20 cellular contexts compared by ENCODE assay signal in genomic region chr16:10906914-10907756, GRCh38. TPM values are rescaled to one million over a fixed set of nuclear protein-coding genes. Genes with fewer than 3 reads are reported as not detected.
DNase-seq lines count a peak whose midpoint lies in the region; ATAC-seq and TF ChIP-seq lines count a peak whose summit lies in the region.
"Had no signal": no experiment of that assay in that cellular context is flagged by ENCODE, and none has a peak within 500 bp of the region (broad histone marks: within the 10 kb centered on the region; RNA-seq: fewer than 3 reads in every experiment).

No MANE protein-coding gene starts in this region.

- no peaks in the 10 kb centered on the region for H3K79me2 ChIP-seq in SK-N-SH (ENCODE audit: insufficient read depth)

- TF ChIP-seq CTCF in SK-N-SH (IDR thresholded peaks at IDR 0.05) = no peak
- no peak for TF ChIP-seq CTCF in left lung (IDR thresholded peaks at IDR 0.05)
- no peak for TF ChIP-seq CTCF in upper lobe of left lung (IDR thresholded peaks at IDR 0.05)

- CTCF ChIA-PET in SK-N-SH (lab: Yijun Ruan, JAX) = interaction anchor here (1.0 to 1.4 kb wide), 4 partner anchors 12 to 650 kb away, joined by 3 to 7 read pairs (median 3); no protein-coding TSS in a partner anchor

- no peaks in the 10 kb centered on the region for H4K20me1 ChIP-seq in SK-N-SH (ENCODE audit: insufficient read depth)

- H3K9me3 ChIP-seq in SK-N-SH (no peaks in the 10 kb centered on the region), left lung (no peaks in the 10 kb centered on the region), upper lobe of left lung (no peaks in the 10 kb centered on the region)

- TF ChIP-seq POLR2A in upper lobe of left lung (IDR thresholded peaks at IDR 0.05) = no peak

- POLR2A ChIA-PET in SK-N-SH (lab: Yijun Ruan, JAX) = no interaction called here

- no peaks in the 10 kb centered on the region for H3K9me2 ChIP-seq in SK-N-SH

- intact Hi-C loops in left lung (cut with DNase I) = no loop called here

- no peak for ATAC-seq in SK-N-SH treated with all-trans-retinoic acid at 6 μM for 48 hours
- ATAC-seq in left lung = peak; percentile 67
- ATAC-seq in upper lobe of left lung (ENCODE audit: low FRiP score in 2 of 2) = peak; percentile 43 to 54
- no peak for ATAC-seq in HG03460 (IDR thresholded peaks at IDR 0.05; ENCODE audit: unreplicated experiment)
- ATAC-seq: activated CD8-positive, alpha-beta T cell treated with anti-CD3 and anti-CD28 coated beads for 36 hours; activated naive CD4-positive, alpha-beta T cell treated with anti-CD3 and anti-CD28 coated beads, Interleukin-2, amount 50 U/mL, for 72 hours; sciatic nerve; stimulated activated naive CD8-positive, alpha-beta T cell treated with anti-CD3 and anti-CD28 coated beads, Interleukin-15, Interleukin-2, amounts not matched to agents 100 U/mL and 50 U/mL, for 24 hours; T-helper 17 cell had no signal

- peak; percentile 33 for DNase-seq in SK-N-SH
- DNase-seq in cerebellar cortex (ENCODE audit: low spot score) = peak; percentile 47
- DNase-seq in left lung = peak in 1 of 2 donors; percentile 83
- DNase-seq in upper lobe of left lung = peak; percentile 67 to 84
- no peak for DNase-seq in glomerular visceral epithelial cell (ENCODE audit: extremely low spot score)
- DNase-seq in effector CD4-positive, alpha-beta T cell = no peak
- DNase-seq: activated CD8-positive, alpha-beta T cell treated with anti-CD3 and anti-CD28 coated beads for 36 hours; AML-193; central memory CD4-positive, alpha-beta T cell; GDM1; NCI-H1048; NCI-H2029; NCI-H526; stimulated activated naive CD8-positive, alpha-beta T cell treated with anti-CD3 and anti-CD28 coated beads, Interleukin-15, Interleukin-2, amounts not matched to agents 100 U/mL and 50 U/mL, for 24 hours; T-helper 17 cell had no signal

- H3K36me3 ChIP-seq in SK-N-SH (replicated peaks in 1 of 2; ENCODE audit: control insufficient read depth in 1 of 2, insufficient read depth in 2 of 2, low read length in 1 of 2) (no peaks in the 10 kb centered on the region), left lung (peaks cover 0 to 88% of the 10 kb centered on the region in 2 donors), upper lobe of left lung (peaks cover 17 to 92% (median 55%) of the 10 kb centered on the region in 4 donors)
- H3K36me3 ChIP-seq: neural progenitor cell had no signal

- WGBS in SK-N-SH (ENCODE audit: low lambda C conversion rate) = 78% methylated on average over 24 of the region's 46 CpGs
- 82% methylated on average over 41 of the region's 46 CpGs; no CpG with 5 or more reads in 1 of the 2 donors for WGBS in upper lobe of left lung, 2 donors

- H3K4me3 ChIP-seq in SK-N-SH (ENCODE audit: low read depth in 2 of 2, low read length in 1 of 2) (no peak overlapping the region), left lung (no peak overlapping the region), upper lobe of left lung (no peak overlapping the region)
- H3K4me3 ChIP-seq: neural progenitor cell had no signal

- H3F3A ChIP-seq in SK-N-SH (replicated peaks; ENCODE audit: insufficient read depth) = no peaks in the 10 kb centered on the region

- H3K27ac ChIP-seq in SK-N-SH (ENCODE audit: low read depth in 2 of 2, low read length in 1 of 2) (no peak overlapping the region), left lung (no peak overlapping the region), upper lobe of left lung (peak overlapping the region in 3 of 4 donors; percentile 3 to 52 (median 30))
- H3K27ac ChIP-seq: neural progenitor cell had no signal

- no peak overlapping the region for H3K9ac ChIP-seq in SK-N-SH
- H3K9ac ChIP-seq: neural progenitor cell had no signal

- H3K4me1 ChIP-seq in SK-N-SH (ENCODE audit: control insufficient read depth in 1 of 2, insufficient read depth in 2 of 2, low read depth in 1 of 2, low read length in 1 of 2) = no peaks in the 10 kb centered on the region
- H3K4me1 ChIP-seq in left lung = peaks cover 0 to 6% of the 10 kb centered on the region in 2 donors
- peaks cover 4 to 12% (median 9%) of the 10 kb centered on the region in 4 donors for H3K4me1 ChIP-seq in upper lobe of left lung
- H3K4me1 ChIP-seq: neural progenitor cell had no signal

- no peak for TF ChIP-seq EP300 in SK-N-SH (IDR thresholded peaks at IDR 0.05; ENCODE audit: borderline replicate concordance in 1 of 2, low read depth in 1 of 2, low read length in 1 of 2)
- no peak for TF ChIP-seq EP300 in upper lobe of left lung (IDR thresholded peaks at IDR 0.05)

- 0 out of 2 replicates have a peak, but pooled peaks cover 6% of the 10 kb centered on the region for H3K27me3 ChIP-seq in SK-N-SH (ENCODE audit: insufficient read depth)
- H3K27me3 ChIP-seq in left lung = no peaks in the 10 kb centered on the region
- H3K27me3 ChIP-seq in upper lobe of left lung = no peaks in the 10 kb centered on the region
- H3K27me3 ChIP-seq: neural progenitor cell had no signal

- TF ChIP-seq RAD21 in SK-N-SH (IDR thresholded peaks at IDR 0.05; ENCODE audit: low read length) = no peak

- H2AFZ ChIP-seq in SK-N-SH (ENCODE audit: low read depth) = no peak overlapping the region
- H2AFZ ChIP-seq: neural progenitor cell had no signal

- H3K4me2 ChIP-seq in SK-N-SH = no peak overlapping the region
- H3K4me2 ChIP-seq: neural progenitor cell had no signal

TF ChIP-seq in SK-N-SH, 30 proteins besides CTCF, POLR2A, EP300 and RAD21 (continues in another document):
- TF ChIP-seq TAF1 (IDR thresholded peaks at IDR 0.05; ENCODE audit: borderline replicate concordance, low read depth, low read length) = no peak
- TF ChIP-seq TCF12 (IDR thresholded peaks at IDR 0.05) = no peak
- TF ChIP-seq GATA2 (CRISPR knock-in tag; IDR thresholded peaks at IDR 0.05) = no peak
- no peak for TF ChIP-seq SIN3A (IDR thresholded peaks at IDR 0.05; ENCODE audit: borderline replicate concordance, low read depth, low read length)
- TF ChIP-seq IRF3 (IDR thresholded peaks at IDR 0.05; ENCODE audit: low read depth, low read length) = no peak
- no peak for TF ChIP-seq YY1 (IDR thresholded peaks at IDR 0.05; ENCODE audit: low read depth)
- no peak for TF ChIP-seq POLR2AphosphoS5 (IDR thresholded peaks at IDR 0.05; ENCODE audit: low read depth, low read length)
- TF ChIP-seq FOSL2 (IDR thresholded peaks at IDR 0.05; ENCODE audit: borderline replicate concordance, low read depth) = no peak

TF ChIP-seq in SK-N-SH treated with all-trans-retinoic acid at 6 μM for 48 hours, 23 proteins besides CTCF, POLR2A, EP300 and RAD21 (continues in another document):
- TF ChIP-seq CSDC2 (CRISPR knock-in tag; IDR thresholded peaks at IDR 0.05) (no peak), CREB5 (CRISPR knock-in tag; IDR thresholded peaks at IDR 0.05; ENCODE audit: low read depth) (no peak), ARNTL (CRISPR knock-in tag; IDR thresholded peaks at IDR 0.05; ENCODE audit: borderline replicate concordance, low read depth) (no peak), ZFP30 (CRISPR knock-in tag; IDR thresholded peaks at IDR 0.05) (no peak), ESRRG (CRISPR knock-in tag; IDR thresholded peaks at IDR 0.05) (no peak), CSRNP3 (CRISPR knock-in tag; IDR thresholded peaks at IDR 0.05) (no peak), OSR1 (CRISPR knock-in tag; IDR thresholded peaks at IDR 0.05) (no peak), TCF4 (CRISPR knock-in tag; IDR thresholded peaks at IDR 0.05; ENCODE audit: borderline replicate concordance) (no peak), ISL1 (CRISPR knock-in tag; IDR thresholded peaks at IDR 0.05) (no peak)

RNA-seq across cellular contexts. Expression of gene CIITA, which starts 30.1 kb away (rescaled TPM):
- 0.15 and 0.23 TPM in 2 replicates for polyA plus RNA-seq in SK-N-SH (2012; rRNA removed)
- 0.09 and 0.19 TPM in 2 replicates for polyA plus RNA-seq in SK-N-SH (2012; cell fraction: cytosol; rRNA removed)
- polyA plus RNA-seq in SK-N-SH (2012; cell fraction: nucleus; rRNA removed) = 0.68 and 1.0 TPM in 2 replicates
- total RNA-seq in left lung (10 to 100 TPM; 38.1 to 49.0 TPM), upper lobe of left lung (100 to 1,000 TPM in 2 of 6 donors, 10 to 100 TPM in 4; 27.2 to 145 (median 83.2) TPM)

RNA-seq across cellular contexts. Expression of gene DEXI, which starts 35.1 kb away (rescaled TPM):
- polyA plus RNA-seq in SK-N-SH (2012; rRNA removed) = 48.2 and 55.5 TPM in 2 replicates
- 37.8 and 49.5 TPM in 2 replicates for polyA plus RNA-seq in SK-N-SH (2012; cell fraction: cytosol; rRNA removed)
- 27.7 and 34.0 TPM in 2 replicates for polyA plus RNA-seq in SK-N-SH (2012; cell fraction: nucleus; rRNA removed)
- total RNA-seq in left lung (10 to 100 TPM; 30.2 to 35.8 TPM), upper lobe of left lung (10 to 100 TPM; 28.4 to 87.0 (median 55.1) TPM)

RNA-seq across cellular contexts. Expression of gene CLEC16A, which starts 37.2 kb away (rescaled TPM):
- polyA plus RNA-seq in SK-N-SH (2012; rRNA removed) = 9.2 and 13.7 TPM in 2 replicates
- polyA plus RNA-seq in SK-N-SH (2012; cell fraction: cytosol; rRNA removed) = 9.3 and 12.0 TPM in 2 replicates
- polyA plus RNA-seq in SK-N-SH (2012; cell fraction: nucleus; rRNA removed) = 22.7 and 22.9 TPM in 2 replicates
- total RNA-seq in left lung = 10 to 100 TPM; 35.6 to 38.6 TPM
- total RNA-seq in upper lobe of left lung = 10 to 100 TPM; 33.3 to 85.9 (median 46.4) TPM

Comparison
In these comparisons a context has a peak if more than half of its experiments do, and no peak if none do; other contexts are left out.
1. DNase-seq: peak in SK-N-SH (single experiment), cerebellar cortex (single experiment) and upper lobe of left lung (2 of 2); none in glomerular visceral epithelial cell (single experiment) and effector CD4-positive, alpha-beta T cell (single experiment).
2. H3K27ac ChIP-seq: peak in upper lobe of left lung (3 of 4); none in SK-N-SH (0 of 2) and left lung (0 of 2).
3. ATAC-seq: peak in left lung (single experiment) and upper lobe of left lung (2 of 2); none in SK-N-SH treated with all-trans-retinoic acid at 6 μM for 48 hours (single experiment) and HG03460 (single experiment).